ENCODE assay signal across 1 cellular context in genomic region chr20:17611540-17612286, GRCh38.
TF ChIP-seq lines count a peak whose summit lies in the region.

No MANE protein-coding gene starts in this region.

TF ChIP-seq in HepG2, 621 proteins besides CTCF, POLR2A, EP300 and RAD21 (continued from another document and continues in another):
- TF ChIP-seq DMTF1 (CRISPR knock-in tag; IDR thresholded peaks at IDR 0.05) (no peak), ZNF414 (CRISPR knock-in tag; IDR thresholded peaks at IDR 0.05) (no peak), BCL3 (CRISPR knock-in tag; IDR thresholded peaks at IDR 0.05) (no peak), FIP1L1 (IDR thresholded peaks at IDR 0.05; ENCODE audit: borderline replicate concordance, insufficient read depth, low read depth, low read length) (no peak; the same call in 1 of the 2 replicates), ZNF883 (CRISPR knock-in tag; IDR thresholded peaks at IDR 0.05; ENCODE audit: not compliant biosample characterization) (peak; percentile 36), HMGXB4 (CRISPR knock-in tag; IDR thresholded peaks at IDR 0.05; ENCODE audit: borderline replicate concordance in 1 of 2, low read depth in 1 of 2) (peak in 1 of 2 experiments; percentile 26; a peak in 1 of 4 replicates), ZNF709 (CRISPR knock-in tag; IDR thresholded peaks at IDR 0.05) (0 out of 2 replicates have a peak, but pooled peaks have one; percentile 31), ZNF318 (CRISPR knock-in tag; IDR thresholded peaks at IDR 0.05) (no peak), PHF5A (CRISPR knock-in tag; IDR thresholded peaks at IDR 0.05; ENCODE audit: low read depth, unreplicated experiment) (peak; percentile 5), CHD2 (IDR thresholded peaks at IDR 0.05; ENCODE audit: low read depth, low read length) (no peak), EZH2 (conservative IDR thresholded peaks at IDR 0.05; ENCODE audit: low read depth, low read length) (no peak), HMG20B (CRISPR knock-in tag; conservative IDR thresholded peaks at IDR 0.05) (no peak), JARID2 (CRISPR knock-in tag; IDR thresholded peaks at IDR 0.05; ENCODE audit: insufficient replicate concordance) (no peak), MIER3 (CRISPR knock-in tag; IDR thresholded peaks at IDR 0.05; ENCODE audit: borderline replicate concordance) (no peak), ZNF138 (CRISPR knock-in tag; IDR thresholded peaks at IDR 0.05; ENCODE audit: low read depth) (0 out of 2 replicates have a peak, but pooled peaks have one; percentile 58), HOXA9 (CRISPR knock-in tag; IDR thresholded peaks at IDR 0.05; ENCODE audit: borderline replicate concordance) (0 out of 2 replicates have a peak, but pooled peaks have one; percentile 11), ZNF570 (CRISPR knock-in tag; IDR thresholded peaks at IDR 0.05; ENCODE audit: borderline replicate concordance) (no peak), ZC3H13 (CRISPR knock-in tag; IDR thresholded peaks at IDR 0.05) (no peak; the same call in 1 of the 2 replicates), TBP (CRISPR knock-in tag; IDR thresholded peaks at IDR 0.05) (no peak), PAX8 (CRISPR knock-in tag; IDR thresholded peaks at IDR 0.05; ENCODE audit: borderline replicate concordance) (no peak), TBX3 (IDR thresholded peaks at IDR 0.05; ENCODE audit: borderline replicate concordance) (no peak)
- TF ChIP-seq, protein P1, sequence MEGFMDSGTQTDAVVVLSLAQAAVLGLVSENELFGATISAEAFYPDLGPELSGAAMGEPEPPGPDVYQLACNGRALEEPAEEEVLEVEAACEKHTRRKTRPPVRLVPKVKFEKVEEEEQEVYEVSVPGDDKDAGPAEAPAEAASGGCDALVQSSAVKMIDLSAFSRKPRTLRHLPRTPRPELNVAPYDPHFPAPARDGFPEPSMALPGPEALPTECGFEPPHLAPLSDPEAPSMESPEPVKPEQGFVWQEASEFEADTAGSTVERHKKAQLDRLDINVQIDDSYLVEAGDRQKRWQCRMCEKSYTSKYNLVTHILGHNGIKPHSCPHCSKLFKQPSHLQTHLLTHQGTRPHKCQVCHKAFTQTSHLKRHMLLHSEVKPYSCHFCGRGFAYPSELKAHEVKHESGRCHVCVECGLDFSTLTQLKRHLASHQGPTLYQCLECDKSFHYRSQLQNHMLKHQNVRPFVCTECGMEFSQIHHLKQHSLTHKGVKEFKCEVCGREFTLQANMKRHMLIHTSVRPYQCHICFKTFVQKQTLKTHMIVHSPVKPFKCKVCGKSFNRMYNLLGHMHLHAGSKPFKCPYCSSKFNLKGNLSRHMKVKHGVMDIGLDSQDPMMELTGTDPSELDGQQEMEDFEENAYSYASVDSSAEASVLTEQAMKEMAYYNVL (CRISPR knock-in tag; IDR thresholded peaks at IDR 0.05; ENCODE audit: borderline replicate concordance) = no peak
- TF ChIP-seq, protein P2, sequence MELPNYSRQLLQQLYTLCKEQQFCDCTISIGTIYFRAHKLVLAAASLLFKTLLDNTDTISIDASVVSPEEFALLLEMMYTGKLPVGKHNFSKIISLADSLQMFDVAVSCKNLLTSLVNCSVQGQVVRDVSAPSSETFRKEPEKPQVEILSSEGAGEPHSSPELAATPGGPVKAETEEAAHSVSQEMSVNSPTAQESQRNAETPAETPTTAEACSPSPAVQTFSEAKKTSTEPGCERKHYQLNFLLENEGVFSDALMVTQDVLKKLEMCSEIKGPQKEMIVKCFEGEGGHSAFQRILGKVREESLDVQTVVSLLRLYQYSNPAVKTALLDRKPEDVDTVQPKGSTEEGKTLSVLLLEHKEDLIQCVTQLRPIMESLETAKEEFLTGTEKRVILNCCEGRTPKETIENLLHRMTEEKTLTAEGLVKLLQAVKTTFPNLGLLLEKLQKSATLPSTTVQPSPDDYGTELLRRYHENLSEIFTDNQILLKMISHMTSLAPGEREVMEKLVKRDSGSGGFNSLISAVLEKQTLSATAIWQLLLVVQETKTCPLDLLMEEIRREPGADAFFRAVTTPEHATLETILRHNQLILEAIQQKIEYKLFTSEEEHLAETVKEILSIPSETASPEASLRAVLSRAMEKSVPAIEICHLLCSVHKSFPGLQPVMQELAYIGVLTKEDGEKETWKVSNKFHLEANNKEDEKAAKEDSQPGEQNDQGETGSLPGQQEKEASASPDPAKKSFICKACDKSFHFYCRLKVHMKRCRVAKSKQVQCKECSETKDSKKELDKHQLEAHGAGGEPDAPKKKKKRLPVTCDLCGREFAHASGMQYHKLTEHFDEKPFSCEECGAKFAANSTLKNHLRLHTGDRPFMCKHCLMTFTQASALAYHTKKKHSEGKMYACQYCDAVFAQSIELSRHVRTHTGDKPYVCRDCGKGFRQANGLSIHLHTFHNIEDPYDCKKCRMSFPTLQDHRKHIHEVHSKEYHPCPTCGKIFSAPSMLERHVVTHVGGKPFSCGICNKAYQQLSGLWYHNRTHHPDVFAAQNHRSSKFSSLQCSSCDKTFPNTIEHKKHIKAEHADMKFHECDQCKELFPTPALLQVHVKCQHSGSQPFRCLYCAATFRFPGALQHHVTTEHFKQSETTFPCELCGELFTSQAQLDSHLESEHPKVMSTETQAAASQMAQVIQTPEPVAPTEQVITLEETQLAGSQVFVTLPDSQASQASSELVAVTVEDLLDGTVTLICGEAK (IDR thresholded peaks at IDR 0.05) = no peak
- TF ChIP-seq, protein P2 (CRISPR knock-in tag; IDR thresholded peaks at IDR 0.05) = no peak
